Comparison of ENCODE assay signal across 27 cellular contexts in the genomic region with DNA sequence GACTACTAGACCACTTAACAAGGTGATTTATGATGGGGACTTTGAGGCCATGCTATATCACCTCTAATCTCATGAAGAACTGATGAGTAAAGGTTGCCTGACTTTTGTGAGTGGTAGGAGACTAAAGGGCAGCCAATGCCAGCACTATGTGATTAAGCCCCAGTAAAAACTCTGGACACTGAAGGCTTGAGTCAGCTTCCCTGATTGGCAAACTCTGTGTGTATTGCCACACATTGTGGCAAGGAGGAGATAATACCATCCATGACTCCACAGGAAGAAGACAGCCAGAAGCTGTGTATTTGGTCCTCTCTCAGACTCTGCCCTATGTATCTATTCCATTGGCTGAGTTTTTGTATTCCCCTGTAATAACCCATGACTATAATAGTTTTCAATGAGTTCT.
DNase-seq lines count a peak whose midpoint lies in the region; ATAC-seq and TF ChIP-seq lines count a peak whose summit lies in the region.
"Had no signal": no experiment of that assay in that cellular context is flagged by ENCODE, and none has a peak within 500 bp of the region (broad histone marks: within the 10 kb centered on the region; RNA-seq: fewer than 3 reads in every experiment).

No MANE protein-coding gene starts in this region.

- no peak overlapping the region for H3K4me3 ChIP-seq in MG63
- no peak overlapping the region for H3K4me3 ChIP-seq in cardiac fibroblast (replicated peaks in 1 of 2; ENCODE audit: low read depth in 2 of 2, low read length in 2 of 2)
- H3K4me3 ChIP-seq: esophagus muscularis mucosa, K562, PC-9, psoas muscle, thoracic aorta, vagina had no signal

- no peak for TF ChIP-seq CTCF in cardiac fibroblast (IDR thresholded peaks at IDR 0.05; ENCODE audit: low read depth, low read length)

- no peaks in the 10 kb centered on the region for H3K27me3 ChIP-seq in MG63
- H3K27me3 ChIP-seq: esophagus muscularis mucosa, vagina had no signal

- intact Hi-C loops in left colon (cut with DNase I, micrococcal nuclease): no loop called here

- no peaks in the 10 kb centered on the region for H3K9me3 ChIP-seq in MG63
- H3K9me3 ChIP-seq: esophagus muscularis mucosa, psoas muscle, thoracic aorta, vagina had no signal

- no peaks in the 10 kb centered on the region for H3K36me3 ChIP-seq in MG63
- H3K36me3 ChIP-seq: esophagus muscularis mucosa, thoracic aorta, vagina had no signal

- ATAC-seq in left colon (peak; percentile 20), GM19035 (IDR thresholded peaks at IDR 0.05; ENCODE audit: unreplicated experiment) (no peak), GM19397 (IDR thresholded peaks at IDR 0.05; ENCODE audit: unreplicated experiment) (no peak)
- ATAC-seq: K562, natural killer cell, psoas muscle had no signal

- DNase-seq in EL (peak; percentile 39), MG63 (peak; percentile 31), cardiac fibroblast (ENCODE audit: low read depth in 2 of 2) (peak; percentile 13 to 44), left colon (no peak), superior temporal gyrus (ENCODE audit: extremely low spot score) (no peak), activated gamma-delta T cell treated with Interleukin-2 at 50 U/mL for 16 hours (no peak)
- DNase-seq: activated CD4-positive, alpha-beta T cell treated with anti-CD3 and anti-CD28 coated beads, Interleukin-2, amount 50 U/mL, for 1 hour; anterior cingulate cortex; caudate nucleus; CD8-positive, alpha-beta memory T cell; DMS 273 treated with DMSO at 0.1 percent for 48 hours; H9; MM.1S; natural killer cell; NCI-H1436 treated with DMSO at 0.1 percent for 48 hours; NCI-H524 treated with DMSO at 0.1 percent for 48 hours; occipital lobe; PC-9; psoas muscle; Right ventricle myocardium superior; stimulated activated naive CD4-positive, alpha-beta T cell treated with Interleukin-2 at 50 U/mL for 16 hours had no signal

Comparison
In these comparisons a context has a peak if more than half of its experiments do, and no peak if none do; other contexts are left out.
1. DNase-seq: peak in EL (single experiment), MG63 (single experiment) and cardiac fibroblast (2 of 2); none in left colon (0 of 2), superior temporal gyrus (single experiment) and activated gamma-delta T cell treated with Interleukin-2 at 50 U/mL for 16 hours (single experiment).